In genomic region chr11:119334173-119334930, GRCh38 we compare ENCODE assay signal across 8 cellular contexts. TPM values are rescaled to one million over a fixed set of nuclear protein-coding genes. Genes with fewer than 3 reads are reported as not detected.
A peak's percentile ranks its signal among the peaks of the same experiment; 100 is the strongest.
DNase-seq lines count a peak whose midpoint lies in the region; ATAC-seq and TF ChIP-seq lines count a peak whose summit lies in the region.

RNF26 (plus strand) TSS chr11:119334527; CDS start chr11:119335123, 596 bp downstream.

- no peaks in the 10 kb centered on the region for H3K36me3 ChIP-seq in mucosa of descending colon (ENCODE audit: low read depth)

- ATAC-seq in GM21529 (IDR thresholded peaks at IDR 0.05; ENCODE audit: unreplicated experiment) (peak; percentile 94), mucosa of descending colon (peak; percentile 98)

- intact Hi-C loops in mucosa of descending colon (cut with DNase I, micrococcal nuclease), result no loop called here

- H3K27ac ChIP-seq in epithelial cell of prostate, result peak within 1 kb of the TSS; percentile 33

- peaks cover 0 to 2% (median 0%) of the 10 kb centered on the region in 3 donors for H3K9me3 Mint-ChIP-seq in IgD-negative memory B cell

- H3K4me1 Mint-ChIP-seq in IgD-negative memory B cell, result peaks cover 6 to 20% (median 20%) of the 10 kb centered on the region in 3 donors

- peaks cover 18% of the 10 kb centered on the region for H3K27me3 Mint-ChIP-seq in IgD-negative memory B cell

- peak within 1 kb of the TSS; percentile 93 to 99 (median 95) for H3K4me3 Mint-ChIP-seq in IgD-negative memory B cell

- DNase-seq in DMS 273 treated with DMSO at 0.1 percent for 48 hours (lab: John Stamatoyannopoulos, UW) (peak; percentile 89), OCI-M2 (lab: John Stamatoyannopoulos, UW; ENCODE audit: unreplicated experiment) (peak; percentile 84), activated T-cell treated with anti-CD3 and anti-CD28 coated beads for 48 hours (ENCODE audit: low read depth) (peak; percentile 87), epithelial cell of prostate (ENCODE audit: low read depth, low spot score) (peak; percentile 82), mucosa of descending colon (peak; percentile 90 to 98 (median 94))
- DNase-seq in stimulated activated CD8-positive, alpha-beta memory T cell treated with anti-CD3 and anti-CD28 coated beads, Interleukin-4, amount 100 ng/mL, for 24 hours (ENCODE audit: low read depth), result peak; percentile 85

- peaks cover 10% of the 10 kb centered on the region for H3K36me3 Mint-ChIP-seq in IgD-negative memory B cell

- H3K4me3 ChIP-seq in mucosa of descending colon, result peak within 1 kb of the TSS; percentile 73

- peaks cover 10% of the 10 kb centered on the region for H3K4me1 ChIP-seq in mucosa of descending colon (ENCODE audit: low read depth)

- no peak for TF ChIP-seq CTCF in mucosa of descending colon (IDR thresholded peaks at IDR 0.05)

- H3K27ac Mint-ChIP-seq in IgD-negative memory B cell, result peak within 1 kb of the TSS; percentile 86 to 96 (median 96)

- H3K9me3 ChIP-seq in mucosa of descending colon, result no peaks in the 10 kb centered on the region

RNA-seq across cellular contexts. Expression of gene RNF26, which starts in this region (rescaled TPM):
- polyA plus RNA-seq in IgD-negative memory B cell, result 41.1 TPM
- 10 to 100 TPM; 20.7 to 24.7 (median 23.7) TPM for total RNA-seq in mucosa of descending colon

Comparison
In these comparisons a context has a peak if more than half of its experiments do, and no peak if none do; other contexts are left out.
1. Peak in every context shown above with its lines: DNase-seq, ATAC-seq, H3K4me3 ChIP-seq and H3K27ac ChIP-seq.